16 cellular contexts compared by ENCODE assay signal in the genomic region with DNA sequence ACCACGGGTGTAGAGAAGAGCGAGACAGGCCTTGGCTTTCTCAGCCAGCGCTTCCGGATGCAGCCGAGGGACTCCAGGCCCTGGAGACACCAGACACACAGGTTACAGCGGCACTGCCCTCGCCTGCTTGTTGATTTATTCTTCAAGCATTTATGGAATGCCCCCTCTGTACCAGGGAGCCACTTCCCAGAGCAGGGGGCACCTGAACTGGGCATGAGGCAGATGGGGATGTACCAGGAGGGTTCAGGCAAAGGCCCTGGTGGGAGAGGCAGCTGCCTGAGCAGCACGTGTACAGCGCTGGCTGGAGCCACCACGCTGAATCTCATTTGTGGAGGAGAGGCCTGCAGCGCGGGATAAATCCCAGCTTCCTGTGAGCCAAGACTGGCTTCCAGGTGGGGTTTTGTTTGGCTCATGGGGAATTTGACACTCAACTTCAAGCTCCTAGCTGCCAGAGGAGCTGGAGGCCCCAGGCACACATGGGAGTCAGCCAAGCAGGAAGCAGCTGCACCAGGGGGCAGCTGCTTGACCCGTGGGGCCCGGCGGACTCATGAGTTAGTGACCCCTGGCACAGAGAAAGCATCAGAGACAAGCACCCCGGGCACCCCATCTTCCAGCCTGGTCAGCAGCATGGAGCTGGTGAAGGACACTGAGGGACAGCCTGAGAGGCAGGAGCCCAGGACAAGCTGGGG. TPM values are rescaled to one million over a fixed set of nuclear protein-coding genes. Genes with fewer than 3 reads are reported as not detected.
DNase-seq lines count a peak whose midpoint lies in the region; ATAC-seq and TF ChIP-seq lines count a peak whose summit lies in the region.
"Had no signal": no experiment of that assay in that cellular context is flagged by ENCODE, and none has a peak within 500 bp of the region (broad histone marks: within the 10 kb centered on the region; RNA-seq: fewer than 3 reads in every experiment).

No MANE protein-coding gene starts in this region.

- ATAC-seq in Right ventricle myocardium superior (ENCODE audit: poor library complexity): no peak
- no peak for ATAC-seq in T-helper 17 cell
- no peak for ATAC-seq in WTC11
- ATAC-seq in GM18505 (IDR thresholded peaks at IDR 0.05; ENCODE audit: unreplicated experiment): no peak
- ATAC-seq: activated T-helper 17 cell treated with anti-CD3 and anti-CD28 coated beads, Interleukin-2, amount 50 U/mL, for 72 hours had no signal

- no peaks in the 10 kb centered on the region for H3K9me3 Mint-ChIP-seq in WTC11
- H3K9me3 Mint-ChIP-seq: activated T-helper 17 cell treated with anti-CD3 and anti-CD28 coated beads, Interleukin-2, amount 50 U/mL, for 72 hours had no signal

- no peaks in the 10 kb centered on the region for H3K27me3 Mint-ChIP-seq in T-helper 17 cell
- H3K27me3 Mint-ChIP-seq in WTC11 (ENCODE audit: low read depth): no peaks in the 10 kb centered on the region
- H3K27me3 Mint-ChIP-seq: activated T-helper 17 cell treated with anti-CD3 and anti-CD28 coated beads, Interleukin-2, amount 50 U/mL, for 72 hours had no signal

- DNase-seq in left ventricle myocardium inferior (no peak), Right ventricle myocardium superior (no peak), T-helper 17 cell (no peak), left kidney (ENCODE audit: low read depth, low spot score) (peak; percentile 93), DMS53 (lab: John Stamatoyannopoulos, UW) (no peak), WTC11 (ENCODE audit: low spot score) (no peak), retina (no peak)
- DNase-seq: activated CD4-positive, alpha-beta T cell treated with anti-CD3 and anti-CD28 coated beads for 1 hour; brain microvascular endothelial cell; HCEC 1CT; NCI-H1436 treated with DMSO at 0.1 percent for 48 hours; stimulated activated CD8-positive, alpha-beta memory T cell treated with anti-CD3 and anti-CD28 coated beads, Interleukin-4, amount 100 ng/mL, for 48 hours had no signal

- H3K27ac ChIP-seq in left ventricle myocardium inferior (replicated peaks): peak overlapping the region; percentile 48
- H3K27ac ChIP-seq: brain microvascular endothelial cell, epithelial cell of prostate, vagina had no signal

- H3K4me1 ChIP-seq in left ventricle myocardium inferior: peaks cover 30% of the 10 kb centered on the region

- no peak overlapping the region for H3K4me3 ChIP-seq in left ventricle myocardium inferior
- H3K4me3 ChIP-seq: vagina had no signal

- H3K27me3 ChIP-seq in left ventricle myocardium inferior (ENCODE audit: low read depth): no peaks in the 10 kb centered on the region
- H3K27me3 ChIP-seq: brain microvascular endothelial cell, vagina had no signal

- H3K27ac Mint-ChIP-seq in T-helper 17 cell (peak overlapping the region; percentile 78), WTC11 (no peak overlapping the region)
- H3K27ac Mint-ChIP-seq: activated T-helper 17 cell treated with anti-CD3 and anti-CD28 coated beads, Interleukin-2, amount 50 U/mL, for 72 hours had no signal

- H3K36me3 ChIP-seq in left ventricle myocardium inferior: peaks cover 68% of the 10 kb centered on the region

- H3K9me3 ChIP-seq in left ventricle myocardium inferior (replicated peaks): no peaks in the 10 kb centered on the region
- no peaks in the 10 kb centered on the region for H3K9me3 ChIP-seq in T-helper 17 cell (ENCODE audit: control insufficient read depth, low read length, poor library complexity, severe bottlenecking)
- H3K9me3 ChIP-seq: vagina had no signal

- CTCF ChIA-PET in WTC11 (lab: Charles Lee): no interaction called here

- no peak overlapping the region for H3K4me3 Mint-ChIP-seq in T-helper 17 cell
- no peak overlapping the region for H3K4me3 Mint-ChIP-seq in WTC11
- H3K4me3 Mint-ChIP-seq: activated T-helper 17 cell treated with anti-CD3 and anti-CD28 coated beads, Interleukin-2, amount 50 U/mL, for 72 hours had no signal

- POLR2A ChIA-PET in WTC11 (lab: Charles Lee): no interaction called here

- intact Hi-C loops in left ventricle myocardium inferior (cut with micrococcal nuclease) (no loop called here), Right ventricle myocardium superior (cut with DNase I) (no loop called here)

- peaks cover 36% of the 10 kb centered on the region for H3K4me1 Mint-ChIP-seq in T-helper 17 cell
- no peaks in the 10 kb centered on the region; the same call in 1 of the 2 replicates for H3K4me1 Mint-ChIP-seq in WTC11

- no peak for TF ChIP-seq POLR2A in GM18505 (IDR thresholded peaks at IDR 0.05; ENCODE audit: borderline replicate concordance, extremely low read depth, insufficient read depth, insufficient read length)

- TF ChIP-seq CTCF in left ventricle myocardium inferior (IDR thresholded peaks at IDR 0.05; ENCODE audit: borderline replicate concordance): no peak
- TF ChIP-seq CTCF in WTC11 (IDR thresholded peaks at IDR 0.05): no peak

- H3K36me3 Mint-ChIP-seq in T-helper 17 cell (ENCODE audit: low read depth): peaks cover 3% of the 10 kb centered on the region
- H3K36me3 Mint-ChIP-seq in WTC11: peaks cover 21% of the 10 kb centered on the region

TF ChIP-seq in WTC11, 78 proteins besides CTCF, POLR2A, EP300 and RAD21 (continues in another document):
- TF ChIP-seq, protein P1, sequence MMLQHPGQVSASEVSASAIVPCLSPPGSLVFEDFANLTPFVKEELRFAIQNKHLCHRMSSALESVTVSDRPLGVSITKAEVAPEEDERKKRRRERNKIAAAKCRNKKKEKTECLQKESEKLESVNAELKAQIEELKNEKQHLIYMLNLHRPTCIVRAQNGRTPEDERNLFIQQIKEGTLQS (CRISPR knock-in tag; conservative IDR thresholded peaks at IDR 0.05): no peak
- no peak for TF ChIP-seq ELF4 (CRISPR knock-in tag; IDR thresholded peaks at IDR 0.05; ENCODE audit: low read depth)
- no peak for TF ChIP-seq ZNF396 (CRISPR knock-in tag; IDR thresholded peaks at IDR 0.05; ENCODE audit: borderline replicate concordance)
- TF ChIP-seq, protein P2, sequence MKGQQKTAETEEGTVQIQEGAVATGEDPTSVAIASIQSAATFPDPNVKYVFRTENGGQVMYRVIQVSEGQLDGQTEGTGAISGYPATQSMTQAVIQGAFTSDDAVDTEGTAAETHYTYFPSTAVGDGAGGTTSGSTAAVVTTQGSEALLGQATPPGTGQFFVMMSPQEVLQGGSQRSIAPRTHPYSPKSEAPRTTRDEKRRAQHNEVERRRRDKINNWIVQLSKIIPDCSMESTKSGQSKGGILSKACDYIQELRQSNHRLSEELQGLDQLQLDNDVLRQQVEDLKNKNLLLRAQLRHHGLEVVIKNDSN (CRISPR knock-in tag; IDR thresholded peaks at IDR 0.05): no peak
- TF ChIP-seq ZBTB21 (CRISPR knock-in tag; IDR thresholded peaks at IDR 0.05; ENCODE audit: borderline replicate concordance): no peak
- no peak for TF ChIP-seq ZNF121 (CRISPR knock-in tag; IDR thresholded peaks at IDR 0.05)
- TF ChIP-seq NFE2L1 (CRISPR knock-in tag; IDR thresholded peaks at IDR 0.05): no peak
- TF ChIP-seq ZNF532 (CRISPR knock-in tag; IDR thresholded peaks at IDR 0.05; ENCODE audit: borderline replicate concordance): no peak
- no peak for TF ChIP-seq ZNF423 (CRISPR knock-in tag; IDR thresholded peaks at IDR 0.05)
- no peak for TF ChIP-seq ESRRA (CRISPR knock-in tag; IDR thresholded peaks at IDR 0.05; ENCODE audit: borderline replicate concordance)
- no peak for TF ChIP-seq RORB (CRISPR knock-in tag; IDR thresholded peaks at IDR 0.05)
- TF ChIP-seq HMGXB4 (CRISPR knock-in tag; IDR thresholded peaks at IDR 0.05): no peak

RNA-seq across cellular contexts. Expression of gene IL21R, which starts 59.7 kb away (rescaled TPM):
- total RNA-seq in left ventricle myocardium inferior (0.05 TPM), Right ventricle myocardium superior (0.13 TPM), T-helper 17 cell (10 to 100 TPM; 17.6 to 26.4 TPM), WTC11 (2021) (0.27 to 0.70 TPM (median 0.32 TPM) in 3 replicates)

Comparison
In these comparisons a context has a peak if more than half of its experiments do, and no peak if none do; other contexts are left out.
1. RNA of gene IL21R, which starts 59.7 kb away (total RNA-seq): 17.6 to 26.4 TPM in T-helper 17 cell; 0.27 to 0.70 TPM in WTC11, 0.13 TPM in Right ventricle myocardium superior (single experiment) and 0.05 TPM in left ventricle myocardium inferior (single experiment); every median in the first group is over 10 times any median in the second.